1 cellular context compared by ENCODE assay signal in genomic region chr20:7689151-7689550, GRCh38.
TF ChIP-seq lines count a peak whose summit lies in the region.

No MANE protein-coding gene starts in this region.

TF ChIP-seq in H1, 55 proteins besides CTCF, POLR2A, EP300 and RAD21:
- no peak for TF ChIP-seq EGR1 (IDR thresholded peaks at IDR 0.05; ENCODE audit: borderline replicate concordance, low read depth, low read length)
- TF ChIP-seq GTF2F1 (IDR thresholded peaks at IDR 0.05; ENCODE audit: borderline replicate concordance, low read depth, low read length): no peak
- no peak for TF ChIP-seq ATF2 (IDR thresholded peaks at IDR 0.05; ENCODE audit: low read length)
- TF ChIP-seq RNF2 (IDR thresholded peaks at IDR 0.05; ENCODE audit: borderline replicate concordance, low read depth, low read length, missing control alignments, poor library complexity, severe bottlenecking): no peak
- TF ChIP-seq CEBPB (IDR thresholded peaks at IDR 0.05; ENCODE audit: low read depth, low read length): no peak
